In genomic region chr2:54470241-54470938, GRCh38 we compare ENCODE assay signal across 10 cellular contexts. TPM values are rescaled to one million over a fixed set of nuclear protein-coding genes. Genes with fewer than 3 reads are reported as not detected.
DNase-seq lines count a peak whose midpoint lies in the region; ATAC-seq, FAIRE-seq and TF ChIP-seq lines count a peak whose summit lies in the region.
"Had no signal": no experiment of that assay in that cellular context is flagged by ENCODE, and none has a peak within 500 bp of the region (broad histone marks: within the 10 kb centered on the region; RNA-seq: fewer than 3 reads in every experiment).

No MANE protein-coding gene starts in this region.

- no peaks in the 10 kb centered on the region for H3K27me3 ChIP-seq in HUES6 (ENCODE audit: control insufficient read depth, insufficient read depth, low read length)
- no peaks in the 10 kb centered on the region for H3K27me3 ChIP-seq in bronchial epithelial cell (ENCODE audit: control insufficient read depth, insufficient read depth, low read length)
- no peaks in the 10 kb centered on the region for H3K27me3 ChIP-seq in lower lobe of right lung (ENCODE audit: low read depth)
- H3K27me3 ChIP-seq in aorta (ENCODE audit: control insufficient read depth in 1 of 2, insufficient read depth in 2 of 2, low read length in 1 of 2), result no peaks in the 10 kb centered on the region

- H3K36me3 ChIP-seq in HUES6 (ENCODE audit: control insufficient read depth, insufficient read depth, low read length) (no peaks in the 10 kb centered on the region), bronchial epithelial cell (ENCODE audit: control insufficient read depth, insufficient read depth, low read length) (no peaks in the 10 kb centered on the region), lower lobe of right lung (no peaks in the 10 kb centered on the region), aorta (ENCODE audit: control insufficient read depth in 1 of 2, insufficient read depth in 2 of 2, low read length in 1 of 2) (no peaks in the 10 kb centered on the region)

- peak overlapping the region; percentile 12 for H3K4me3 Mint-ChIP-seq in type B pancreatic cell

- no peaks in the 10 kb centered on the region for H3K27me3 Mint-ChIP-seq in type B pancreatic cell

- H3K9me3 Mint-ChIP-seq in type B pancreatic cell, result no peaks in the 10 kb centered on the region

- H3K36me3 Mint-ChIP-seq in type B pancreatic cell, result peaks cover 9% of the 10 kb centered on the region

- FAIRE-seq in bronchial epithelial cell (lab: Jason Lieb, UNC), result no peak

- H3K4me1 ChIP-seq in HUES6 (ENCODE audit: control insufficient read depth, insufficient read depth, low read length), result peaks cover 15% of the 10 kb centered on the region
- H3K4me1 ChIP-seq in lower lobe of right lung, result peaks cover 82% of the 10 kb centered on the region
- H3K4me1 ChIP-seq in aorta (ENCODE audit: control insufficient read depth in 1 of 2, insufficient read depth in 2 of 2, low read length in 2 of 2), result peaks cover 0 to 9% of the 10 kb centered on the region in 2 donors

- WGBS in aorta, 2 donors, result 33 to 34% methylated on average over 7 of the region's 7 CpGs

- no peak for TF ChIP-seq CTCF in bronchial epithelial cell (IDR thresholded peaks at IDR 0.05; ENCODE audit: insufficient read depth, low read length, severe bottlenecking)
- TF ChIP-seq CTCF in lower lobe of right lung (IDR thresholded peaks at IDR 0.05), result no peak
- TF ChIP-seq CTCF in type B pancreatic cell (conservative IDR thresholded peaks at IDR 0.05), result no peak

- H3K9ac ChIP-seq in HUES6 (ENCODE audit: low read length), result no peak overlapping the region

- peak; percentile 50 for DNase-seq in bronchial epithelial cell (ENCODE audit: low read depth)
- no peak for DNase-seq in lower lobe of right lung
- DNase-seq in type B pancreatic cell (ENCODE audit: extremely low spot score, unreplicated experiment), result no peak
- DNase-seq in iPS-NIHi7 (ENCODE audit: extremely low spot score), result no peak
- no peak for DNase-seq in aorta
- DNase-seq in stimulated activated CD4-positive, alpha-beta T cell treated with anti-CD3 and anti-CD28 coated beads, Interleukin-15, amount 100 ng/mL, for 24 hours, result no peak
- DNase-seq: NCI-H2107, T-helper 2 cell had no signal

- intact Hi-C loops in lower lobe of right lung (cut with DNase I), result no loop called here
- intact Hi-C loops in aorta (cut with DNase I), result no loop called here

- H3K27ac ChIP-seq in HUES6 (ENCODE audit: low read depth, low read length) (peak overlapping the region; percentile 72; the same call in 1 of the 2 replicates), lower lobe of right lung (peak overlapping the region; percentile 65), aorta (ENCODE audit: low read depth in 1 of 2, low read length in 2 of 2) (peak overlapping the region in 1 of 2 donors; percentile 21)

- peak overlapping the region; percentile 35 for H3K27ac Mint-ChIP-seq in type B pancreatic cell

- no peaks in the 10 kb centered on the region for H3K9me3 ChIP-seq in HUES6 (ENCODE audit: control insufficient read depth, insufficient read depth, low read depth, low read length)
- H3K9me3 ChIP-seq in lower lobe of right lung, result no peaks in the 10 kb centered on the region
- H3K9me3 ChIP-seq in aorta (ENCODE audit: control insufficient read depth, low read length), result no peaks in the 10 kb centered on the region

- peaks cover 52% of the 10 kb centered on the region for H3K4me1 Mint-ChIP-seq in type B pancreatic cell (ENCODE audit: unreplicated experiment)

- ATAC-seq in lower lobe of right lung, result peak; percentile 87 to 93
- no peak for ATAC-seq in aorta (ENCODE audit: low FRiP score)
- ATAC-seq: esophagus mucosa had no signal

- no peak overlapping the region for H3K4me3 ChIP-seq in HUES6 (ENCODE audit: low read depth, low read length)
- H3K4me3 ChIP-seq in bronchial epithelial cell (ENCODE audit: low read depth, low read length), result no peak overlapping the region
- no peak overlapping the region for H3K4me3 ChIP-seq in lower lobe of right lung
- H3K4me3 ChIP-seq in aorta (ENCODE audit: low read length in 2 of 2), result no peak overlapping the region

RNA-seq across cellular contexts. Expression of gene SPTBN1, which starts 14.3 kb away (rescaled TPM):
- 339 and 365 TPM in 2 replicates for total RNA-seq in bronchial epithelial cell
- total RNA-seq in lower lobe of right lung, result 601 TPM
- total RNA-seq in type B pancreatic cell (ENCODE audit: low replicate concordance), result 193 and 214 TPM in 2 replicates
- total RNA-seq in aorta, result 100 to 1,000 TPM; 322 to 540 TPM
- polyA plus RNA-seq in aorta, result 100 to 1,000 TPM in 1 of 2 donors, 10 to 100 TPM in 1; 84.9 to 113 TPM
